In the genomic region with DNA sequence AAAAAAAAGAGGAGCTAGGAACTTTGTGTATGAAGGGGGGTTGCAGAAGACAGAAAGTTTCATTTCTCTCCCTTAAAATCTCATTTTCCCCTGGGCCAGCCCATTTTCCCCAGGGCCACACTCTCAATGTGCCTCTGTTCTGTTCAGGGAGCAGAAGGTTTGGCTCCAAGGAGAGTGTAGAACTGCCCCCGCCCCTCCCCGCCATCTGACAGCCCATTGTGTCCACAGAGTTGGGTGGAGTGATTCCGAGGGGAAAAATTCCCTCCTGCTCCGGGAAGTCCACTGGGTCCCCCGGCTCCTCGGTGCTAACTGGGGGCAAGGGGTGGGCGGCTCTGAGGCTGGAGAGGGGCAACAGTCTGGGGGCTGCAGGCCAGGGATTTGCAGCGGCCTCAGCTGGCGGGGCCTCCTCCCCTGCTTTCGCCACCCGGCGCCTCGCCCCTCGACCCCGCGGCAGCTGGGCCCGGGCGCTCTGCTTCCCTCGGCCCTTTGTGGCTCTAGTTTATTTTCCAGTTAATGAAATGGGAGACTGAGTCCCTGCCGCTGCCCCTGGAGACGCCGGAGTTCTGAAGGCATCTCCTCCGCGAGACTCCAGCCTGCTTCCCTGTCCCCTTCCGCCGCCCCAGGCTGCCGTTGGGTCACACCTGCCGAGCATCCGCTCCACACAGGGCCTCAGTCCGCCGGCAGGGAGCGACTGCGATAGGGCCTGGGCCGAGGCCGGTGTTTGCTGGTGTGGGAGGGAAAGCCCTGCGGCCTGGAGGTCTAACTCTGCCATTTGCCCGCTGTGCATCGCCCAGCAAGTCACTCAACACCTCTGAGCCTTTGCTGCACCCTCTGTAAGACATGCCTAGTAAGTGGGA, we compare ENCODE assay signal across 13 cellular contexts. TPM values are rescaled to one million over a fixed set of nuclear protein-coding genes. Genes with fewer than 3 reads are reported as not detected.
A peak's percentile ranks its signal among the peaks of the same experiment; 100 is the strongest.
DNase-seq lines count a peak whose midpoint lies in the region; ATAC-seq, FAIRE-seq and TF ChIP-seq lines count a peak whose summit lies in the region.
"Had no signal": no experiment of that assay in that cellular context is flagged by ENCODE, and none has a peak within 500 bp of the region (broad histone marks: within the 10 kb centered on the region; RNA-seq: fewer than 3 reads in every experiment).

No MANE protein-coding gene starts in this region.

- H3K4me2 ChIP-seq in astrocyte (ENCODE audit: low read length), result peak overlapping the region; percentile 70

- H4K20me1 ChIP-seq in astrocyte (ENCODE audit: insufficient read depth, low read length), result no peaks in the 10 kb centered on the region

- H3K4me1 ChIP-seq in astrocyte (ENCODE audit: insufficient read depth, low read length) (peaks cover 2% of the 10 kb centered on the region), cardiac muscle cell (ENCODE audit: low read depth) (no peaks in the 10 kb centered on the region), psoas muscle (no peaks in the 10 kb centered on the region)

- no peak overlapping the region for H3K27ac Mint-ChIP-seq in astrocyte (ENCODE audit: unreplicated experiment)
- H3K27ac Mint-ChIP-seq: brain; CD4-positive, CD25-positive, alpha-beta regulatory T cell had no signal

- no peaks in the 10 kb centered on the region for H3K36me3 ChIP-seq in astrocyte (ENCODE audit: insufficient read depth, low read length)
- no peaks in the 10 kb centered on the region for H3K36me3 ChIP-seq in cardiac muscle cell
- no peaks in the 10 kb centered on the region for H3K36me3 ChIP-seq in psoas muscle (ENCODE audit: insufficient read depth in 1 of 2, low read depth in 1 of 2)

- TF ChIP-seq CTCF in astrocyte (IDR thresholded peaks at IDR 0.05; ENCODE audit: insufficient read depth, low read depth, low read length), result no peak
- TF ChIP-seq CTCF in cardiac muscle cell (IDR thresholded peaks at IDR 0.05; ENCODE audit: low read depth, low read length), result peak; percentile 19
- no peak for TF ChIP-seq CTCF in psoas muscle (IDR thresholded peaks at IDR 0.05)

- FAIRE-seq in astrocyte (lab: Jason Lieb, UNC), result no peak
- FAIRE-seq: frontal cortex, TTC549 had no signal

- ATAC-seq in psoas muscle (no peak), GM18520 (IDR thresholded peaks at IDR 0.05; ENCODE audit: unreplicated experiment) (no peak), HG03135 (IDR thresholded peaks at IDR 0.05; ENCODE audit: unreplicated experiment) (no peak), GM21576 (IDR thresholded peaks at IDR 0.05; ENCODE audit: unreplicated experiment) (no peak), GM18873 (IDR thresholded peaks at IDR 0.05; ENCODE audit: low FRiP score, unreplicated experiment) (no peak)

- no peak overlapping the region for H3K9ac ChIP-seq in astrocyte (ENCODE audit: low read length)

- no peak overlapping the region for H3K4me3 ChIP-seq in astrocyte (ENCODE audit: insufficient read depth, low read depth, low read length)
- no peak overlapping the region for H3K4me3 ChIP-seq in cardiac muscle cell
- H3K4me3 ChIP-seq in psoas muscle, result peak overlapping the region; percentile 44

- no peaks in the 10 kb centered on the region for H3K79me2 ChIP-seq in astrocyte (ENCODE audit: insufficient read depth, low read length)

- 15 to 21% (median 19%) methylated on average over 28 to 38 of the region's 38 CpGs for WGBS in psoas muscle, 3 donors

- H3K36me3 Mint-ChIP-seq in astrocyte (ENCODE audit: low read depth, unreplicated experiment), result peaks cover 2% of the 10 kb centered on the region
- H3K36me3 Mint-ChIP-seq: brain; CD4-positive, CD25-positive, alpha-beta regulatory T cell had no signal

- H2AFZ ChIP-seq in astrocyte (ENCODE audit: low read depth, low read length), result peak overlapping the region; percentile 38

- peaks cover 4% of the 10 kb centered on the region for H3K27me3 ChIP-seq in astrocyte (ENCODE audit: insufficient read depth, low read length)
- H3K27me3 ChIP-seq in cardiac muscle cell, result no peaks in the 10 kb centered on the region
- peaks cover 0 to 24% (median 8%) of the 10 kb centered on the region in 3 donors for H3K27me3 ChIP-seq in psoas muscle (ENCODE audit: insufficient read depth in 3 of 3, low read length in 2 of 3)

- DNase-seq in DMS53 treated with DMSO at 0.1 percent for 48 hours (lab: John Stamatoyannopoulos, UW; ENCODE audit: unreplicated experiment) (peak; percentile 34), astrocyte (ENCODE audit: low read depth) (no peak), cardiac muscle cell (ENCODE audit: low read depth in 1 of 2, low spot score in 1 of 2) (peak in 1 of 2 donors; percentile 23), psoas muscle (no peak)
- DNase-seq: CD4-positive, CD25-positive, alpha-beta regulatory T cell; NCI-H2171 treated with DMSO at 0.1 percent for 48 hours had no signal

- peaks cover 3% of the 10 kb centered on the region for H3K9me3 Mint-ChIP-seq in astrocyte (ENCODE audit: unreplicated experiment)

- H3K27ac ChIP-seq in astrocyte (ENCODE audit: low read depth, low read length), result no peak overlapping the region
- H3K27ac ChIP-seq in cardiac muscle cell, result no peak overlapping the region
- H3K27ac ChIP-seq in psoas muscle, result no peak overlapping the region

- H3K4me1 Mint-ChIP-seq in astrocyte (ENCODE audit: low read depth, unreplicated experiment), result no peaks in the 10 kb centered on the region
- H3K4me1 Mint-ChIP-seq: CD4-positive, CD25-positive, alpha-beta regulatory T cell had no signal

- no peak overlapping the region for H3K4me3 Mint-ChIP-seq in astrocyte (ENCODE audit: unreplicated experiment)
- H3K4me3 Mint-ChIP-seq: brain; CD4-positive, CD25-positive, alpha-beta regulatory T cell had no signal

- intact Hi-C loops in psoas muscle (cut with DNase I), result no loop called here

- H3K27me3 Mint-ChIP-seq in astrocyte (ENCODE audit: low read depth, unreplicated experiment), result peaks cover 27% of the 10 kb centered on the region

- no peaks in the 10 kb centered on the region for H3K9me3 ChIP-seq in astrocyte (ENCODE audit: insufficient read depth, low read depth, low read length)
- H3K9me3 ChIP-seq in cardiac muscle cell (ENCODE audit: low read depth), result no peaks in the 10 kb centered on the region
- H3K9me3 ChIP-seq in psoas muscle, result no peaks in the 10 kb centered on the region

RNA-seq across cellular contexts. Expression of a gene that starts 14.7 kb away (rescaled TPM):
- total RNA-seq in astrocyte (195 and 231 TPM in 2 replicates), cardiac muscle cell (24.8 and 33.2 TPM in 2 replicates), psoas muscle (1 to 10 TPM; 4.3 to 7.6 (median 6.4) TPM)
- polyA plus RNA-seq in cardiac muscle cell (8.2 and 10.6 TPM in 2 replicates), psoas muscle (1 to 10 TPM; 1.3 to 2.2 (median 1.8) TPM)
- total RNA-seq: CD4-positive, CD25-positive, alpha-beta regulatory T cell had no signal
- polyA plus RNA-seq: CD4-positive, CD25-positive, alpha-beta regulatory T cell had no signal
